Comparison of ENCODE assay signal across 1 cellular context in genomic region chr22:37611202-37611601, GRCh38.
TF ChIP-seq lines count a peak whose summit lies in the region.

No MANE protein-coding gene starts in this region.

TF ChIP-seq in HCT116, 20 proteins besides CTCF, POLR2A, EP300 and RAD21 (continued from another document):
- TF ChIP-seq SRF (IDR thresholded peaks at IDR 0.05; ENCODE audit: low read depth) (no peak), YY1 (IDR thresholded peaks at IDR 0.05; ENCODE audit: extremely low read depth, insufficient replicate concordance, low read depth, low read length) (no peak), POLR2AphosphoS5 (IDR thresholded peaks at IDR 0.05; ENCODE audit: low read depth, low read length) (no peak), EGR1 (IDR thresholded peaks at IDR 0.05; ENCODE audit: low read depth) (no peak), ZNF274 (IDR thresholded peaks at IDR 0.05; ENCODE audit: low read depth, low read length) (no peak), ELF1 (IDR thresholded peaks at IDR 0.05; ENCODE audit: borderline replicate concordance, low read depth) (no peak), MAX (IDR thresholded peaks at IDR 0.05) (no peak), FOSL1 (IDR thresholded peaks at IDR 0.05; ENCODE audit: low read depth) (no peak), TCF7L2 (IDR thresholded peaks at IDR 0.05; ENCODE audit: borderline replicate concordance, extremely low read depth, insufficient read depth, insufficient read length) (no peak), EZH2 (IDR thresholded peaks at IDR 0.05) (no peak), REST (IDR thresholded peaks at IDR 0.05; ENCODE audit: low read depth) (no peak)
TF ChIP-seq in HCT116: peak in this region for 0.
